In the genomic region with DNA sequence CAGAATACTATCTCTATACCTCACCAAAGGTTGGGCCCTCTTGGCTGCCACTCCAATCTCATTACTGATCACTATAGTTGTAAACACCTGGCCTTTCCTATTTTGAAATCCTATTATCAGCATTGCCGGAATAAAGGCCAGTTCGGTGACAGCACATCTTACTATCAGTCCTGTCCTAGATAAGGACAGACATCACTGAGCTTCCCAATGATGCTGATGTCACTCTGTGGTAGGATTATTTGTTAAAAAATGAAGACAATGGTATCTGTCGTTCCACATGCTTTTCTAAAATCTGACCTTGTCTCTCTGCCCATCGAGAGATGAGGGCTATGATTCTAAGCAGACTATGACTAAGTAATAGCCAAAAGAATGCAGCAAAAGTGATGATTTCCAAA, we compare ENCODE assay signal across 24 cellular contexts.
"Had no signal": no experiment of that assay in that cellular context is flagged by ENCODE, and none has a peak within 500 bp of the region (broad histone marks: within the 10 kb centered on the region; RNA-seq: fewer than 3 reads in every experiment).

No MANE protein-coding gene starts in this region.

- H3K27me3 ChIP-seq: ascending aorta, brain microvascular endothelial cell, dorsolateral prefrontal cortex had no signal

- ATAC-seq: activated CD4-positive, alpha-beta T cell treated with anti-CD3 and anti-CD28 coated beads for 36 hours; activated CD8-positive, alpha-beta memory T cell treated with anti-CD3 and anti-CD28 coated beads, Interleukin-2, amount 10 ng/mL, durations not matched to agents 7 days and 5 days; activated CD8-positive, alpha-beta T cell treated with anti-CD3 and anti-CD28 coated beads, Interleukin-2, amount 10 ng/mL, durations not matched to agents 7 days and 5 days; activated naive CD4-positive, alpha-beta T cell treated with anti-CD3 and anti-CD28 coated beads, Interleukin-2, amount 50 U/mL, for 72 hours; esophagus mucosa; T-helper 17 cell had no signal

- H3K4me3 ChIP-seq: ascending aorta, coronary artery, dorsolateral prefrontal cortex had no signal

- H3K36me3 ChIP-seq: ascending aorta, brain microvascular endothelial cell had no signal

- DNase-seq: activated CD4-positive, alpha-beta memory T cell treated with anti-CD3 and anti-CD28 coated beads for 36 hours; activated CD4-positive, alpha-beta T cell treated with anti-CD3 and anti-CD28 coated beads for 36 hours; activated CD4-positive, alpha-beta T cell treated with anti-CD3 and anti-CD28 coated beads, Interleukin-2, amount 10 ng/mL, durations not matched to agents 24 days and 14 days; activated CD4-positive, CD25-positive, alpha-beta regulatory T cell; activated CD4-positive, CD25-positive, alpha-beta regulatory T cell treated with anti-CD3 and anti-CD28 coated beads, Interleukin-2, amount 50 U/mL, for 72 hours; activated CD8-positive, alpha-beta memory T cell treated with anti-CD3 and anti-CD28 coated beads, Interleukin-2, amount 10 ng/mL, durations not matched to agents 7 days and 5 days; activated CD8-positive, alpha-beta memory T cell treated with anti-CD3 and anti-CD28 coated beads, Interleukin-2, amount 50 U/mL, for 4 hours; activated CD8-positive, alpha-beta T cell treated with anti-CD3 and anti-CD28 coated beads, Interleukin-2, amount 10 ng/mL, durations not matched to agents 7 days and 5 days; activated effector memory CD4-positive, alpha-beta T cell treated with anti-CD3 and anti-CD28 coated beads, Interleukin-2, amount 50 U/mL, for 16 hours; activated naive CD4-positive, alpha-beta T cell treated with anti-CD3 and anti-CD28 coated beads, Interleukin-2, amount 10 ng/mL, durations not matched to agents 7 days and 5 days; activated naive CD8-positive, alpha-beta T cell treated with anti-CD3 and anti-CD28 coated beads, Interleukin-2, amount 10 ng/mL, durations not matched to agents 7 days and 5 days; activated T-cell treated with anti-CD3 and anti-CD28 coated beads, Interleukin-2, amount 50 U/mL, for 1 hour; activated T-cell treated with anti-CD3 and anti-CD28 coated beads, Interleukin-2, amount 50 U/mL, for 48 hours; brain microvascular endothelial cell; dorsolateral prefrontal cortex; effector memory CD4-positive, alpha-beta T cell; endodermal cell; head of caudate nucleus; T-helper 1 cell; T-helper 17 cell had no signal

- H3K27ac ChIP-seq: ascending aorta, brain microvascular endothelial cell, coronary artery, dorsolateral prefrontal cortex had no signal

- H3K9me3 ChIP-seq: ascending aorta had no signal

- H3K4me1 ChIP-seq: ascending aorta had no signal
